22 cellular contexts compared by ENCODE assay signal in the genomic region with DNA sequence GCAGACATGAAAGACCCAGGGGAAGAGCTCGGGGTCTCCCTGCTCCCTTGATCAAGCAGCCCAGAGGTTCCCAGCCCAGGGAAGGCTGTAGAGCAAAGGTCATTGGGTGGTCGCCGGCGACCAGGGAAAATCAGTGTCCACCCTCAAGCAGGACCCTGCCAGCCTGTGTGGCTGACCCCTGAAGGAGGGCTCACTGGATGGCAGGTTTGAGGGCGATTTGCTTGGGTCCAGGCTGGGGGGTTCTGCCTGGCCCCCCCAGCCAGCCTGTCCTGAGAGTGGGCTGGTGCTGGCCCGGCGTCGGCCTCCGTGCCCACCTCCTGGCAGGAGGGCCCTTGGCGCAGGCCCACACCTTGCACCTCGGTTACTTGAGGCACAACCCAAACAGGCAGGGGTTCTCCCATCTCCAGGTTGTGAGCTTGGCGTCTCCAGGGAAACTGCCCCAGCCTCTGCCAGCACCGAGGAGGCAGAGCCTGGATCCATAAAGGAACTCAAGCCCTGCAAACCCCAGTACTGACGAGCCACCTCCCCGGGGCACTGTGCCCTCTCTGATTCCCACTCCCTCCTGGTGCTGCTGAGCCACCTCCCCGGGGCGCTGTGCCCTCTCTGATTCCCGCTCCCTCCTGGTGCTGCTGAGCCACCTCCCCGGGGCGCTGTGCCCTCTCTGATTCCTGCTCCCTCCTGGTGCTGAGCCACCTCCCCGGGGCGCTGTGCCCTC.
DNase-seq lines count a peak whose midpoint lies in the region; ATAC-seq and TF ChIP-seq lines count a peak whose summit lies in the region.
"Had no signal": no experiment of that assay in that cellular context is flagged by ENCODE, and none has a peak within 500 bp of the region (broad histone marks: within the 10 kb centered on the region; RNA-seq: fewer than 3 reads in every experiment).

No MANE protein-coding gene starts in this region.

- no peak for TF ChIP-seq EP300 in sigmoid colon (IDR thresholded peaks at IDR 0.05)

- 73 to 82% methylated on average over 22 of the region's 22 CpGs for WGBS in sigmoid colon, 2 donors

- no peaks in the 10 kb centered on the region for H3K27me3 Mint-ChIP-seq in activated CD8-positive, alpha-beta memory T cell treated with anti-CD3 and anti-CD28 coated beads, Interleukin-2, amount 10 ng/mL, durations not matched to agents 7 days and 5 days
- H3K27me3 Mint-ChIP-seq in chondrocyte (ENCODE audit: low read depth) (peaks cover 32% of the 10 kb centered on the region), MCF 10A (ENCODE audit: insufficient read depth, unreplicated experiment) (peaks cover 57% of the 10 kb centered on the region)

- H3K9me3 ChIP-seq in sigmoid colon, result no peaks in the 10 kb centered on the region
- H3K9me3 ChIP-seq: Peyer's patch, SJCRH30 had no signal

- H3K4me1 ChIP-seq in sigmoid colon, result no peaks in the 10 kb centered on the region
- H3K4me1 ChIP-seq: Peyer's patch, SJCRH30 had no signal

- no TSS peak for BruUV-seq in MCF 10A (replicated peaks; lab: Mats Ljungman, UMichigan)

- no peak for TF ChIP-seq POLR2A in sigmoid colon (IDR thresholded peaks at IDR 0.05)

- DNase-seq in activated CD8-positive, alpha-beta memory T cell treated with anti-CD3 and anti-CD28 coated beads, Interleukin-2, amount 10 ng/mL, durations not matched to agents 7 days and 5 days, result peak; percentile 29
- DNase-seq in activated CD8-positive, alpha-beta memory T cell treated with anti-CD3 and anti-CD28 coated beads, Interleukin-2, amount 50 U/mL, for 48 hours, result no peak
- DNase-seq in chondrocyte (ENCODE audit: low spot score) (peak; percentile 58), mesenteric fat pad (ENCODE audit: low spot score) (peak; percentile 86), sigmoid colon (peak; percentile 45), ACHN (no peak), sciatic nerve (ENCODE audit: low spot score) (no peak), MCF 10A (ENCODE audit: unreplicated experiment) (no peak)
- DNase-seq: DMS53, GF-D8, HFFc6, NCI-H1694, NCI-H2081, NCI-H2171 treated with DMSO at 0.1 percent for 48 hours, NCI-H524 treated with DMSO at 0.1 percent for 48 hours, NCI-H82, SJCRH30 had no signal

- H3K36me3 Mint-ChIP-seq in activated CD8-positive, alpha-beta memory T cell treated with anti-CD3 and anti-CD28 coated beads, Interleukin-2, amount 10 ng/mL, durations not matched to agents 7 days and 5 days, result no peaks in the 10 kb centered on the region
- H3K36me3 Mint-ChIP-seq in chondrocyte (ENCODE audit: low read depth), result no peaks in the 10 kb centered on the region
- no peaks in the 10 kb centered on the region for H3K36me3 Mint-ChIP-seq in MCF 10A (ENCODE audit: insufficient read depth, unreplicated experiment)
- H3K36me3 Mint-ChIP-seq: CD8-positive, alpha-beta memory T cell had no signal

- in situ Hi-C loops in ACHN (cut with HindIII; ENCODE audit: low pct_ligation_motif_present, low pct_unique_long_range_greater_than_20kb, low sequenced_read_pairs), result no loop called here

- CTCF ChIA-PET in activated CD8-positive, alpha-beta memory T cell treated with anti-CD3 and anti-CD28 coated beads, Interleukin-2, amount 10 ng/mL, durations not matched to agents 7 days and 5 days (lab: Charles Lee), result no interaction called here
- CTCF ChIA-PET in MCF 10A (lab: Yijun Ruan, JAX), result no interaction called here

- no peaks in the 10 kb centered on the region for H3K36me3 ChIP-seq in sigmoid colon
- H3K36me3 ChIP-seq: Peyer's patch, SJCRH30 had no signal

- intact Hi-C loops in sigmoid colon (cut with DNase I), result no loop called here
- intact Hi-C loops in sciatic nerve (cut with DNase I), result no loop called here
- intact Hi-C loops in MCF 10A (cut with micrococcal nuclease), result no loop called here

- no peak overlapping the region for H3K4me3 Mint-ChIP-seq in activated CD8-positive, alpha-beta memory T cell treated with anti-CD3 and anti-CD28 coated beads, Interleukin-2, amount 10 ng/mL, durations not matched to agents 7 days and 5 days
- H3K4me3 Mint-ChIP-seq in chondrocyte (ENCODE audit: unreplicated experiment), result no peak overlapping the region
- no peak overlapping the region for H3K4me3 Mint-ChIP-seq in MCF 10A (ENCODE audit: unreplicated experiment)
- H3K4me3 Mint-ChIP-seq: HFFc6 had no signal

- no peak overlapping the region for H3K4me3 ChIP-seq in sigmoid colon
- H3K4me3 ChIP-seq: Peyer's patch, SJCRH30 had no signal

- no peaks in the 10 kb centered on the region for H3K9me3 Mint-ChIP-seq in activated CD8-positive, alpha-beta memory T cell treated with anti-CD3 and anti-CD28 coated beads, Interleukin-2, amount 10 ng/mL, durations not matched to agents 7 days and 5 days (ENCODE audit: low read depth)
- H3K9me3 Mint-ChIP-seq in chondrocyte (ENCODE audit: low read depth), result no peaks in the 10 kb centered on the region
- no peaks in the 10 kb centered on the region for H3K9me3 Mint-ChIP-seq in MCF 10A (ENCODE audit: unreplicated experiment)
- H3K9me3 Mint-ChIP-seq: CD8-positive, alpha-beta memory T cell had no signal

- H3K27me3 ChIP-seq in sigmoid colon, result peaks cover 3 to 78% (median 48%) of the 10 kb centered on the region in 3 donors
- H3K27me3 ChIP-seq: Peyer's patch, SJCRH30 had no signal

- H3K27ac Mint-ChIP-seq in activated CD8-positive, alpha-beta memory T cell treated with anti-CD3 and anti-CD28 coated beads, Interleukin-2, amount 10 ng/mL, durations not matched to agents 7 days and 5 days, result no peak overlapping the region
- no peak overlapping the region for H3K27ac Mint-ChIP-seq in chondrocyte (ENCODE audit: unreplicated experiment)
- H3K27ac Mint-ChIP-seq in MCF 10A (ENCODE audit: low read depth, unreplicated experiment), result no peak overlapping the region
- H3K27ac Mint-ChIP-seq: CD8-positive, alpha-beta memory T cell; HFFc6 had no signal

- no peak overlapping the region for H3K27ac ChIP-seq in sigmoid colon
- H3K27ac ChIP-seq: 22Rv1, C4-2B, KMS-11, Peyer's patch, SJCRH30 had no signal

- ATAC-seq in activated CD8-positive, alpha-beta memory T cell treated with anti-CD3 and anti-CD28 coated beads, Interleukin-2, amount 10 ng/mL, durations not matched to agents 7 days and 5 days, result no peak
- ATAC-seq in sciatic nerve, result no peak

- TF ChIP-seq CTCF in chondrocyte (IDR thresholded peaks at IDR 0.05) (no peak), sigmoid colon (IDR thresholded peaks at IDR 0.05) (no peak), MCF 10A (IDR thresholded peaks at IDR 0.05; ENCODE audit: unreplicated experiment) (no peak)

- no peaks in the 10 kb centered on the region for H3K4me1 Mint-ChIP-seq in activated CD8-positive, alpha-beta memory T cell treated with anti-CD3 and anti-CD28 coated beads, Interleukin-2, amount 10 ng/mL, durations not matched to agents 7 days and 5 days
- H3K4me1 Mint-ChIP-seq in chondrocyte (ENCODE audit: low read depth) (no peaks in the 10 kb centered on the region), MCF 10A (ENCODE audit: insufficient read depth, unreplicated experiment) (no peaks in the 10 kb centered on the region)
- H3K4me1 Mint-ChIP-seq: CD8-positive, alpha-beta memory T cell had no signal

- POLR2A ChIA-PET in MCF 10A (lab: Yijun Ruan, JAX), result no interaction called here

Comparison
In these comparisons a context has a peak if more than half of its experiments do, and no peak if none do; other contexts are left out.
1. DNase-seq: peak in activated CD8-positive, alpha-beta memory T cell treated with anti-CD3 and anti-CD28 coated beads, Interleukin-2, amount 10 ng/mL, durations not matched to agents 7 days and 5 days (single experiment), chondrocyte (single experiment), mesenteric fat pad (single experiment) and sigmoid colon (single experiment); none in activated CD8-positive, alpha-beta memory T cell treated with anti-CD3 and anti-CD28 coated beads, Interleukin-2, amount 50 U/mL, for 48 hours (single experiment), ACHN (single experiment), sciatic nerve (single experiment) and MCF 10A (single experiment).